Comparison of ENCODE assay signal across 25 cellular contexts in genomic region chr10:113899952-113900598, GRCh38. TPM values are rescaled to one million over a fixed set of nuclear protein-coding genes. Genes with fewer than 3 reads are reported as not detected.
DNase-seq lines count a peak whose midpoint lies in the region; ATAC-seq and TF ChIP-seq lines count a peak whose summit lies in the region.
"Had no signal": no experiment of that assay in that cellular context is flagged by ENCODE, and none has a peak within 500 bp of the region (broad histone marks: within the 10 kb centered on the region; RNA-seq: fewer than 3 reads in every experiment).

No MANE protein-coding gene starts in this region.

- 92 to 99% (median 95%) methylated on average over 2 of the region's 2 CpGs for WGBS in spleen, 5 donors

- ATAC-seq in SK-N-SH treated with all-trans-retinoic acid at 6 μM for 48 hours = peak; percentile 40
- ATAC-seq: HCT116, left lung, natural killer cell had no signal

- no peak for TF ChIP-seq POLR2A in spleen (IDR thresholded peaks at IDR 0.05)

- no peaks in the 10 kb centered on the region for H3K4me1 ChIP-seq in spleen
- H3K4me1 ChIP-seq: left lung had no signal

- H3K27me3 ChIP-seq in spleen (replicated peaks in 1 of 7) = no peaks in the 10 kb centered on the region
- H3K27me3 ChIP-seq: BLaER1, left lung, MG63 had no signal

- H3K27ac ChIP-seq in spleen = no peak overlapping the region
- H3K27ac ChIP-seq: BLaER1, left lung had no signal

- in situ Hi-C loops in G401 (cut with HindIII; ENCODE audit: low sequenced_read_pairs) = no loop called here

- intact Hi-C loops in spleen (cut with DNase I; ENCODE audit: low total_unique reads) = no loop called here

- no peaks in the 10 kb centered on the region for H3K9me3 ChIP-seq in spleen
- H3K9me3 ChIP-seq: left lung, MG63 had no signal

- no peak for TF ChIP-seq CTCF in AG10803 (conservative IDR thresholded peaks at IDR 0.05; ENCODE audit: low read length)
- no peak for TF ChIP-seq CTCF in spleen (IDR thresholded peaks at IDR 0.05 in 8 of 11, conservative IDR thresholded peaks at IDR 0.05 in 3 of 11)

- peaks cover 0 to 85% (median 45%) of the 10 kb centered on the region in 6 donors for H3K36me3 ChIP-seq in spleen

- H3K4me3 ChIP-seq in AG10803 (ENCODE audit: low read length) (no peak overlapping the region), spleen (no peak overlapping the region)
- H3K4me3 ChIP-seq: BLaER1, left lung, MG63 had no signal

- DNase-seq in AG10803 (ENCODE audit: low read depth) = peak; percentile 30
- DNase-seq in fibroblast of peridontal ligament (ENCODE audit: extremely low read depth) = peak; percentile 28
- peak; percentile 14 for DNase-seq in iris pigment epithelial cell (ENCODE audit: low read depth)
- DNase-seq in kidney tubule cell (ENCODE audit: low spot score) = no peak
- no peak for DNase-seq in G401 (ENCODE audit: low spot score)
- no peak for DNase-seq in spleen
- DNase-seq in HCEC 1CT = no peak
- DNase-seq: ACHN; activated CD4-positive, alpha-beta memory T cell treated with anti-CD3 and anti-CD28 coated beads, Interleukin-2, amount 10 ng/mL, durations not matched to agents 7 days and 5 days; activated CD4-positive, CD25-positive, alpha-beta regulatory T cell treated with anti-CD3 and anti-CD28 coated beads, Interleukin-2, amount 50 U/mL, for 72 hours; activated CD8-positive, alpha-beta memory T cell treated with anti-CD3 and anti-CD28 coated beads, Interleukin-2, amount 50 U/mL, for 48 hours; activated naive CD4-positive, alpha-beta T cell treated with anti-CD3 and anti-CD28 coated beads, Interleukin-2, amount 50 U/mL, for 16 hours; GF-D8; KBM-7; left lung; MG63; midbrain; natural killer cell; NCI-H1417 treated with DMSO at 0.1 percent for 48 hours; NCI-H2081 treated with DMSO at 0.1 percent for 48 hours; NCI-H345; trophoblast cell had no signal

TF ChIP-seq in SK-N-SH treated with all-trans-retinoic acid at 6 μM for 48 hours, 23 proteins besides CTCF, POLR2A, EP300 and RAD21:
- TF ChIP-seq ISL1 (CRISPR knock-in tag; IDR thresholded peaks at IDR 0.05) = peak; percentile 34
- peak; percentile 77 for TF ChIP-seq ZFP3 (CRISPR knock-in tag; IDR thresholded peaks at IDR 0.05)
- no peak for TF ChIP-seq ZNF565 (CRISPR knock-in tag; conservative IDR thresholded peaks at IDR 0.05; ENCODE audit: low read depth)

RNA-seq across cellular contexts. Expression of gene NHLRC2, which starts 45.6 kb away (rescaled TPM):
- total RNA-seq in G401 (2014; rRNA removed; shearing (Covaris generic)) = 12.3 and 21.0 TPM in 2 replicates
- 10 to 100 TPM; 34.7 to 71.1 (median 50.9) TPM for total RNA-seq in spleen
- 1 to 10 TPM; 3.4 to 4.9 (median 4.2) TPM for polyA plus RNA-seq in spleen

RNA-seq across cellular contexts. Expression of gene DCLRE1A, which starts 46.2 kb away (rescaled TPM):
- 8.2 and 8.4 TPM in 2 replicates for total RNA-seq in G401 (2014; rRNA removed; shearing (Covaris generic))
- 1 to 10 TPM; 5.2 to 8.3 (median 6.4) TPM for total RNA-seq in spleen
- polyA plus RNA-seq in spleen = 1 to 10 TPM; 2.1 to 3.4 (median 3.1) TPM

Comparison
In these comparisons a context has a peak if more than half of its experiments do, and no peak if none do; other contexts are left out.
1. DNase-seq: peak in AG10803 (single experiment), fibroblast of peridontal ligament (single experiment) and iris pigment epithelial cell (single experiment); none in kidney tubule cell (single experiment), G401 (single experiment), spleen (single experiment) and HCEC 1CT (single experiment).